Comparison of ENCODE assay signal across 1 cellular context in genomic region chr19:2237869-2238153, GRCh38.
TF ChIP-seq lines count a peak whose summit lies in the region.

No MANE protein-coding gene starts in this region.

TF ChIP-seq in GM23338, 12 proteins besides CTCF, POLR2A, EP300 and RAD21 (continued from another document):
- TF ChIP-seq, protein P1, sequence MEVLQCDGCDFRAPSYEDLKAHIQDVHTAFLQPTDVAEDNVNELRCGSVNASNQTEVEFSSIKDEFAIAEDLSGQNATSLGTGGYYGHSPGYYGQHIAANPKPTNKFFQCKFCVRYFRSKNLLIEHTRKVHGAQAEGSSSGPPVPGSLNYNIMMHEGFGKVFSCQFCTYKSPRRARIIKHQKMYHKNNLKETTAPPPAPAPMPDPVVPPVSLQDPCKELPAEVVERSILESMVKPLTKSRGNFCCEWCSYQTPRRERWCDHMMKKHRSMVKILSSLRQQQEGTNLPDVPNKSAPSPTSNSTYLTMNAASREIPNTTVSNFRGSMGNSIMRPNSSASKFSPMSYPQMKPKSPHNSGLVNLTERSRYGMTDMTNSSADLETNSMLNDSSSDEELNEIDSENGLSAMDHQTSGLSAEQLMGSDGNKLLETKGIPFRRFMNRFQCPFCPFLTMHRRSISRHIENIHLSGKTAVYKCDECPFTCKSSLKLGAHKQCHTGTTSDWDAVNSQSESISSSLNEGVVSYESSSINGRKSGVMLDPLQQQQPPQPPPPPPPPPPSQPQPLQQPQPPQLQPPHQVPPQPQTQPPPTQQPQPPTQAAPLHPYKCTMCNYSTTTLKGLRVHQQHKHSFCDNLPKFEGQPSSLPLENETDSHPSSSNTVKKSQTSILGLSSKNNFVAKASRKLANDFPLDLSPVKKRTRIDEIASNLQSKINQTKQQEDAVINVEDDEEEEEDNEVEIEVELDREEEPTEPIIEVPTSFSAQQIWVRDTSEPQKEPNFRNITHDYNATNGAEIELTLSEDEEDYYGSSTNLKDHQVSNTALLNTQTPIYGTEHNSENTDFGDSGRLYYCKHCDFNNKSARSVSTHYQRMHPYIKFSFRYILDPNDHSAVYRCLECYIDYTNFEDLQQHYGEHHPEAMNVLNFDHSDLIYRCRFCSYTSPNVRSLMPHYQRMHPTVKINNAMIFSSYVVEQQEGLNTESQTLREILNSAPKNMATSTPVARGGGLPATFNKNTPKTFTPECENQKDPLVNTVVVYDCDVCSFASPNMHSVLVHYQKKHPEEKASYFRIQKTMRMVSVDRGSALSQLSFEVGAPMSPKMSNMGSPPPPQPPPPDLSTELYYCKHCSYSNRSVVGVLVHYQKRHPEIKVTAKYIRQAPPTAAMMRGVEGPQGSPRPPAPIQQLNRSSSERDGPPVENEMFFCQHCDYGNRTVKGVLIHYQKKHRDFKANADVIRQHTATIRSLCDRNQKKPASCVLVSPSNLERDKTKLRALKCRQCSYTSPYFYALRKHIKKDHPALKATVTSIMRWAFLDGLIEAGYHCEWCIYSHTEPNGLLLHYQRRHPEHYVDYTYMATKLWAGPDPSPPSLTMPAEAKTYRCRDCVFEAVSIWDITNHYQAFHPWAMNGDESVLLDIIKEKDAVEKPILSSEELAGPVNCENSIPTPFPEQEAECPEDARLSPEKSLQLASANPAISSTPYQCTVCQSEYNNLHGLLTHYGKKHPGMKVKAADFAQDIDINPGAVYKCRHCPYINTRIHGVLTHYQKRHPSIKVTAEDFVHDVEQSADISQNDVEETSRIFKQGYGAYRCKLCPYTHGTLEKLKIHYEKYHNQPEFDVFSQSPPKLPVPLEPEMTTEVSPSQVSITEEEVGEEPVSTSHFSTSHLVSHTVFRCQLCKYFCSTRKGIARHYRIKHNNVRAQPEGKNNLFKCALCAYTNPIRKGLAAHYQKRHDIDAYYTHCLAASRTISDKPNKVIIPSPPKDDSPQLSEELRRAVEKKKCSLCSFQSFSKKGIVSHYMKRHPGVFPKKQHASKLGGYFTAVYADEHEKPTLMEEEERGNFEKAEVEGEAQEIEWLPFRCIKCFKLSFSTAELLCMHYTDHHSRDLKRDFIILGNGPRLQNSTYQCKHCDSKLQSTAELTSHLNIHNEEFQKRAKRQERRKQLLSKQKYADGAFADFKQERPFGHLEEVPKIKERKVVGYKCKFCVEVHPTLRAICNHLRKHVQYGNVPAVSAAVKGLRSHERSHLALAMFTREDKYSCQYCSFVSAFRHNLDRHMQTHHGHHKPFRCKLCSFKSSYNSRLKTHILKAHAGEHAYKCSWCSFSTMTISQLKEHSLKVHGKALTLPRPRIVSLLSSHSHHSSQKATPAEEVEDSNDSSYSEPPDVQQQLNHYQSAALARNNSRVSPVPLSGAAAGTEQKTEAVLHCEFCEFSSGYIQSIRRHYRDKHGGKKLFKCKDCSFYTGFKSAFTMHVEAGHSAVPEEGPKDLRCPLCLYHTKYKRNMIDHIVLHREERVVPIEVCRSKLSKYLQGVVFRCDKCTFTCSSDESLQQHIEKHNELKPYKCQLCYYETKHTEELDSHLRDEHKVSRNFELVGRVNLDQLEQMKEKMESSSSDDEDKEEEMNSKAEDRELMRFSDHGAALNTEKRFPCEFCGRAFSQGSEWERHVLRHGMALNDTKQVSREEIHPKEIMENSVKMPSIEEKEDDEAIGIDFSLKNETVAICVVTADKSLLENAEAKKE (CRISPR knock-in tag; IDR thresholded peaks at IDR 0.05): no peak
- TF ChIP-seq POLR2AphosphoS5 (IDR thresholded peaks at IDR 0.05; ENCODE audit: low read depth) (no peak), JUNB (IDR thresholded peaks at IDR 0.05; ENCODE audit: unreplicated experiment) (no peak), NANOG (IDR thresholded peaks at IDR 0.05; ENCODE audit: borderline replicate concordance) (no peak), EZH2 (IDR thresholded peaks at IDR 0.05; ENCODE audit: low read depth, unreplicated experiment) (no peak), CREB1 (CRISPR knock-in tag; IDR thresholded peaks at IDR 0.05; ENCODE audit: low read depth) (no peak), ZNF331 (CRISPR knock-in tag; IDR thresholded peaks at IDR 0.05; ENCODE audit: low read depth) (no peak), EZH2phosphoT487 (IDR thresholded peaks at IDR 0.05; ENCODE audit: unreplicated experiment) (no peak)
- TF ChIP-seq, protein P2, sequence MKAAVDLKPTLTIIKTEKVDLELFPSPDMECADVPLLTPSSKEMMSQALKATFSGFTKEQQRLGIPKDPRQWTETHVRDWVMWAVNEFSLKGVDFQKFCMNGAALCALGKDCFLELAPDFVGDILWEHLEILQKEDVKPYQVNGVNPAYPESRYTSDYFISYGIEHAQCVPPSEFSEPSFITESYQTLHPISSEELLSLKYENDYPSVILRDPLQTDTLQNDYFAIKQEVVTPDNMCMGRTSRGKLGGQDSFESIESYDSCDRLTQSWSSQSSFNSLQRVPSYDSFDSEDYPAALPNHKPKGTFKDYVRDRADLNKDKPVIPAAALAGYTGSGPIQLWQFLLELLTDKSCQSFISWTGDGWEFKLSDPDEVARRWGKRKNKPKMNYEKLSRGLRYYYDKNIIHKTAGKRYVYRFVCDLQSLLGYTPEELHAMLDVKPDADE (IDR thresholded peaks at IDR 0.05): no peak
- TF ChIP-seq, protein P3, sequence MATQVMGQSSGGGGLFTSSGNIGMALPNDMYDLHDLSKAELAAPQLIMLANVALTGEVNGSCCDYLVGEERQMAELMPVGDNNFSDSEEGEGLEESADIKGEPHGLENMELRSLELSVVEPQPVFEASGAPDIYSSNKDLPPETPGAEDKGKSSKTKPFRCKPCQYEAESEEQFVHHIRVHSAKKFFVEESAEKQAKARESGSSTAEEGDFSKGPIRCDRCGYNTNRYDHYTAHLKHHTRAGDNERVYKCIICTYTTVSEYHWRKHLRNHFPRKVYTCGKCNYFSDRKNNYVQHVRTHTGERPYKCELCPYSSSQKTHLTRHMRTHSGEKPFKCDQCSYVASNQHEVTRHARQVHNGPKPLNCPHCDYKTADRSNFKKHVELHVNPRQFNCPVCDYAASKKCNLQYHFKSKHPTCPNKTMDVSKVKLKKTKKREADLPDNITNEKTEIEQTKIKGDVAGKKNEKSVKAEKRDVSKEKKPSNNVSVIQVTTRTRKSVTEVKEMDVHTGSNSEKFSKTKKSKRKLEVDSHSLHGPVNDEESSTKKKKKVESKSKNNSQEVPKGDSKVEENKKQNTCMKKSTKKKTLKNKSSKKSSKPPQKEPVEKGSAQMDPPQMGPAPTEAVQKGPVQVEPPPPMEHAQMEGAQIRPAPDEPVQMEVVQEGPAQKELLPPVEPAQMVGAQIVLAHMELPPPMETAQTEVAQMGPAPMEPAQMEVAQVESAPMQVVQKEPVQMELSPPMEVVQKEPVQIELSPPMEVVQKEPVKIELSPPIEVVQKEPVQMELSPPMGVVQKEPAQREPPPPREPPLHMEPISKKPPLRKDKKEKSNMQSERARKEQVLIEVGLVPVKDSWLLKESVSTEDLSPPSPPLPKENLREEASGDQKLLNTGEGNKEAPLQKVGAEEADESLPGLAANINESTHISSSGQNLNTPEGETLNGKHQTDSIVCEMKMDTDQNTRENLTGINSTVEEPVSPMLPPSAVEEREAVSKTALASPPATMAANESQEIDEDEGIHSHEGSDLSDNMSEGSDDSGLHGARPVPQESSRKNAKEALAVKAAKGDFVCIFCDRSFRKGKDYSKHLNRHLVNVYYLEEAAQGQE (IDR thresholded peaks at IDR 0.05; ENCODE audit: unreplicated experiment): no peak
